ENCODE assay signal across 17 cellular contexts in the genomic region with DNA sequence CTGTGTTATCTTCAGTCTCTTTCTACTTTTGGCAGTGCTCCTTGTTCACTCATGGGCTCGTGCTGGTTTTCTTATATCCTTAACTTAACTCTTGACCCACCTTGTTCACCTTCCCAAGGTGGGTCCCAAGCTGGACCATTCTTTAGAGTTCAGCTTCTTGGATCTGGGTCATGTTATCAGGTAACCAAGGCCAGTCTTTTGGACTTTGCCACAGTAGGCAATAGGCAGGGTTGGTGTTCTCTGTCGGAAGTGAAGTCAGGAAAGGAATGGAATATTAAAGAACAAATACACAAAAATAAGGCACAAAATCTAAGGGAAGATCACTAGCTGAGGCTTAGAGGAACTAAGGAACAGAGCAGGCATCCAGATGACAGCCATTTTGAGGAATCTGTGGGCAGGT.
A peak's percentile ranks its signal among the peaks of the same experiment; 100 is the strongest.
DNase-seq lines count a peak whose midpoint lies in the region; ATAC-seq and TF ChIP-seq lines count a peak whose summit lies in the region.
"Had no signal": no experiment of that assay in that cellular context is flagged by ENCODE, and none has a peak within 500 bp of the region (broad histone marks: within the 10 kb centered on the region; RNA-seq: fewer than 3 reads in every experiment).

No MANE protein-coding gene starts in this region.

- H3K4ac ChIP-seq in IMR-90 (ENCODE audit: low read depth, low read length) (peak overlapping the region; percentile 72), mesendoderm (ENCODE audit: low read depth, low read length) (no peak overlapping the region)

- H2AK9ac ChIP-seq in IMR-90 (replicated peaks; ENCODE audit: low read depth, low read length, poor library complexity): no peak overlapping the region

- peaks cover 44% of the 10 kb centered on the region for H3K4me1 Mint-ChIP-seq in chondrocyte (ENCODE audit: low read depth)
- no peaks in the 10 kb centered on the region for H3K4me1 Mint-ChIP-seq in activated CD8-positive, alpha-beta T cell treated with anti-CD3 and anti-CD28 coated beads, Interleukin-2, amount 10 ng/mL, durations not matched to agents 7 days and 5 days (ENCODE audit: low read depth)
- H3K4me1 Mint-ChIP-seq: B cell; CD4-positive, CD25-positive, alpha-beta regulatory T cell; CD8-positive, alpha-beta memory T cell; GM23338 had no signal

- H3K9me1 ChIP-seq in IMR-90 (ENCODE audit: insufficient read depth, low read length): peaks cover 6% of the 10 kb centered on the region

- H4K5ac ChIP-seq in IMR-90 (ENCODE audit: low read depth, low read length): peak overlapping the region; percentile 67
- no peak overlapping the region for H4K5ac ChIP-seq in mesendoderm (ENCODE audit: low read length)

- H2BK15ac ChIP-seq in IMR-90 (ENCODE audit: low read depth, low read length) (peak overlapping the region; percentile 54; the same call in 1 of the 3 replicates), mesendoderm (replicated peaks; ENCODE audit: low read depth) (peak overlapping the region; percentile 45)

- in situ Hi-C loops in IMR-90 (cut with MboI; ENCODE audit: low sequenced_read_pairs): no loop called here

- H2BK5ac ChIP-seq in IMR-90 (ENCODE audit: low read depth, low read length, poor library complexity, severe bottlenecking) (no peak overlapping the region), mesendoderm (ENCODE audit: low read length) (no peak overlapping the region)

- POLR2A ChIA-PET in IMR-90 (lab: Charles Lee; ENCODE audit: unreplicated experiment): no interaction called here
- POLR2A ChIA-PET in activated CD8-positive, alpha-beta T cell treated with anti-CD3 and anti-CD28 coated beads, Interleukin-2, amount 10 ng/mL, durations not matched to agents 7 days and 5 days (lab: Charles Lee): no interaction called here

- H4K91ac ChIP-seq in IMR-90 (ENCODE audit: insufficient read depth, low read depth, low read length): 0 out of 2 replicates have a peak overlapping the region, but pooled peaks have one; percentile 25

- CTCF ChIA-PET in IMR-90 (lab: Yijun Ruan, JAX): no interaction called here
- CTCF ChIA-PET in activated CD8-positive, alpha-beta T cell treated with anti-CD3 and anti-CD28 coated beads, Interleukin-2, amount 10 ng/mL, durations not matched to agents 7 days and 5 days (lab: Charles Lee): no interaction called here

- H3K27me3 Mint-ChIP-seq in chondrocyte (ENCODE audit: low read depth): no peaks in the 10 kb centered on the region
- no peaks in the 10 kb centered on the region for H3K27me3 Mint-ChIP-seq in activated CD8-positive, alpha-beta T cell treated with anti-CD3 and anti-CD28 coated beads, Interleukin-2, amount 10 ng/mL, durations not matched to agents 7 days and 5 days (ENCODE audit: low read depth)
- H3K27me3 Mint-ChIP-seq: B cell; CD4-positive, CD25-positive, alpha-beta regulatory T cell; CD8-positive, alpha-beta memory T cell had no signal

- no peak overlapping the region for H3K4me3 Mint-ChIP-seq in chondrocyte (ENCODE audit: unreplicated experiment)
- H3K4me3 Mint-ChIP-seq in activated CD8-positive, alpha-beta T cell treated with anti-CD3 and anti-CD28 coated beads, Interleukin-2, amount 10 ng/mL, durations not matched to agents 7 days and 5 days: no peak overlapping the region
- H3K4me3 Mint-ChIP-seq: B cell; CD4-positive, CD25-positive, alpha-beta regulatory T cell; CD8-positive, alpha-beta memory T cell; GM23338 had no signal

- H3K36me3 ChIP-seq in IMR-90 (ENCODE audit: control insufficient read depth, insufficient read depth, low read length): no peaks in the 10 kb centered on the region
- no peaks in the 10 kb centered on the region for H3K36me3 ChIP-seq in mesendoderm (ENCODE audit: control insufficient read depth, insufficient read depth, low read length)
- no peaks in the 10 kb centered on the region for H3K36me3 ChIP-seq in tibial artery
- H3K36me3 ChIP-seq: BLaER1 treated with 17β-estradiol and CSF1 and Interleukin-3, amounts not matched to agents 10 nM and 100 nM had no signal

- H3K9ac ChIP-seq in IMR-90 (ENCODE audit: low read depth, low read length): no peak overlapping the region
- H3K9ac ChIP-seq in mesendoderm (ENCODE audit: low read length): no peak overlapping the region
- H3K9ac ChIP-seq: BLaER1 treated with 17β-estradiol and CSF1 and Interleukin-3, amounts not matched to agents 10 nM and 100 nM had no signal

- TF ChIP-seq CTCF in IMR-90 (conservative IDR thresholded peaks at IDR 0.05; ENCODE audit: low read depth, low read length) (no peak), chondrocyte (IDR thresholded peaks at IDR 0.05) (no peak), tibial artery (IDR thresholded peaks at IDR 0.05) (no peak)

- no peak overlapping the region for H3K23ac ChIP-seq in IMR-90 (ENCODE audit: low read depth, low read length)
- no peak overlapping the region for H3K23ac ChIP-seq in mesendoderm (ENCODE audit: low read length)

- H3K27ac Mint-ChIP-seq in chondrocyte (ENCODE audit: unreplicated experiment): peak overlapping the region; percentile 52
- H3K27ac Mint-ChIP-seq in activated CD8-positive, alpha-beta T cell treated with anti-CD3 and anti-CD28 coated beads, Interleukin-2, amount 10 ng/mL, durations not matched to agents 7 days and 5 days: no peak overlapping the region
- H3K27ac Mint-ChIP-seq: B cell; CD4-positive, CD25-positive, alpha-beta regulatory T cell; CD8-positive, alpha-beta memory T cell; GM23338 had no signal

- intact Hi-C loops in IMR-90 (cut with micrococcal nuclease) (loop anchor here (2.0 kb wide), 1 partner anchor 13 kb away; no protein-coding TSS in a partner anchor), tibial artery (cut with DNase I; ENCODE audit: low total_unique reads) (no loop called here)

- TF ChIP-seq POLR2A in IMR-90 (IDR thresholded peaks at IDR 0.05; ENCODE audit: low read depth, low read length): no peak

- no peaks in the 10 kb centered on the region for H3K9me3 ChIP-seq in IMR-90 (ENCODE audit: control insufficient read depth, insufficient read depth, low read length)
- H3K9me3 ChIP-seq in tibial artery: no peaks in the 10 kb centered on the region
- H3K9me3 ChIP-seq: BLaER1 treated with 17β-estradiol and CSF1 and Interleukin-3, amounts not matched to agents 10 nM and 100 nM had no signal

- H3K27me3 ChIP-seq in IMR-90 (ENCODE audit: control insufficient read depth, insufficient read depth, low read length) (no peaks in the 10 kb centered on the region), mesendoderm (ENCODE audit: insufficient read depth, low read length, poor library complexity) (no peaks in the 10 kb centered on the region), tibial artery (no peaks in the 10 kb centered on the region)
- H3K27me3 ChIP-seq: BLaER1 treated with 17β-estradiol and CSF1 and Interleukin-3, amounts not matched to agents 10 nM and 100 nM had no signal

- H3K4me1 ChIP-seq in IMR-90 (ENCODE audit: control insufficient read depth, insufficient read depth, low read length) (peaks cover 6% of the 10 kb centered on the region), mesendoderm (ENCODE audit: control insufficient read depth, low read depth, low read length) (peaks cover 4% of the 10 kb centered on the region), tibial artery (peaks cover 0 to 22% (median 4%) of the 10 kb centered on the region in 4 donors)
- H3K4me1 ChIP-seq: BLaER1 treated with 17β-estradiol and CSF1 and Interleukin-3, amounts not matched to agents 10 nM and 100 nM had no signal

- H3K79me2 ChIP-seq in mesendoderm (ENCODE audit: control insufficient read depth, insufficient read depth, low read length): no peaks in the 10 kb centered on the region

- H2BK20ac ChIP-seq in IMR-90 (ENCODE audit: low read depth, low read length): peak overlapping the region; percentile 62

- H3K9me3 Mint-ChIP-seq in chondrocyte (ENCODE audit: low read depth): no peaks in the 10 kb centered on the region
- H3K9me3 Mint-ChIP-seq in activated CD8-positive, alpha-beta T cell treated with anti-CD3 and anti-CD28 coated beads, Interleukin-2, amount 10 ng/mL, durations not matched to agents 7 days and 5 days (ENCODE audit: insufficient read depth): no peaks in the 10 kb centered on the region
- H3K9me3 Mint-ChIP-seq: GM23338 had no signal

- dilution Hi-C loops in IMR-90 (cut with HindIII; ENCODE audit: low sequenced_read_pairs, unreplicated experiment): no loop called here

- H4K8ac ChIP-seq in IMR-90 (ENCODE audit: low read depth in 2 of 2, low read length in 2 of 2) (peak overlapping the region in 1 of 2 experiments; percentile 10; a peak in 1 of 4 replicates), mesendoderm (ENCODE audit: low read depth, low read length) (no peak overlapping the region)

- DNase-seq in IMR-90: no peak
- no peak for DNase-seq in chondrocyte (ENCODE audit: low spot score)
- no peak for DNase-seq in mesendoderm
- no peak for DNase-seq in tibial artery
- DNase-seq in activated CD8-positive, alpha-beta T cell treated with anti-CD3 and anti-CD28 coated beads, Interleukin-2, amount 10 ng/mL, durations not matched to agents 7 days and 5 days: no peak
- DNase-seq: CD4-positive, CD25-positive, alpha-beta regulatory T cell; CD8-positive, alpha-beta memory T cell; COR-L47; DMS 273 treated with DMSO at 0.1 percent for 48 hours; DMS53; DND-41; HCEC 1CT had no signal

- H3K4me2 ChIP-seq in IMR-90 (ENCODE audit: low read depth, low read length) (no peak overlapping the region), mesendoderm (ENCODE audit: low read length) (no peak overlapping the region)
- H3K4me2 ChIP-seq: BLaER1 treated with 17β-estradiol and CSF1 and Interleukin-3, amounts not matched to agents 10 nM and 100 nM; GM23338 had no signal

- no peak overlapping the region; the same call in 1 of the 2 replicates for H3K14ac ChIP-seq in IMR-90 (replicated peaks; ENCODE audit: low read depth, low read length)

- H2BK120ac ChIP-seq in IMR-90 (ENCODE audit: low read depth, low read length) (peak overlapping the region; percentile 50), mesendoderm (ENCODE audit: low read depth, low read length) (no peak overlapping the region)

- no peak overlapping the region for H2AFZ ChIP-seq in IMR-90 (replicated peaks; ENCODE audit: low read length, poor library complexity)
- H2AFZ ChIP-seq: GM23338 had no signal

- H3K4me3 ChIP-seq in IMR-90 (ENCODE audit: insufficient read depth, low read depth, low read length) (no peak overlapping the region), mesendoderm (ENCODE audit: low read length) (no peak overlapping the region), tibial artery (no peak overlapping the region)
- H3K4me3 ChIP-seq: BLaER1 treated with 17β-estradiol and CSF1 and Interleukin-3, amounts not matched to agents 10 nM and 100 nM; GM23338 had no signal

- H4K20me1 ChIP-seq in IMR-90 (ENCODE audit: insufficient read depth, low read length): no peaks in the 10 kb centered on the region
- H4K20me1 ChIP-seq: BLaER1 treated with 17β-estradiol and CSF1 and Interleukin-3, amounts not matched to agents 10 nM and 100 nM had no signal

- no CpG with 5 or more reads among the region's 2 CpGs for WGBS in IMR-90 (ENCODE audit: extremely low coverage in 2 of 2, insufficient read length in 1 of 2), 2 experiments
- WGBS in mesendoderm (ENCODE audit: extremely low coverage, insufficient coverage, low lambda C conversion rate): no CpG with 5 or more reads among the region's 2 CpGs

- ATAC-seq in IMR-90 (ENCODE audit: low read depth) (no peak), GM18517 (IDR thresholded peaks at IDR 0.05; ENCODE audit: unreplicated experiment) (no peak), GM18867 (IDR thresholded peaks at IDR 0.05; ENCODE audit: unreplicated experiment) (no peak)
- no peak for ATAC-seq in activated CD8-positive, alpha-beta T cell treated with anti-CD3 and anti-CD28 coated beads, Interleukin-2, amount 10 ng/mL, durations not matched to agents 7 days and 5 days
- ATAC-seq: GM23338 had no signal

- H3K79me1 ChIP-seq in IMR-90 (ENCODE audit: low read depth in 1 of 2, low read length in 2 of 2): peaks cover 2 to 11% of the 10 kb centered on the region in 2 experiments; a peak in 3 of 4 replicates
- no peaks in the 10 kb centered on the region for H3K79me1 ChIP-seq in mesendoderm (ENCODE audit: low read length)

- TF ChIP-seq RAD21 in IMR-90 (IDR thresholded peaks at IDR 0.05; ENCODE audit: low read length): no peak

- peak overlapping the region; percentile 80 for H3K18ac ChIP-seq in IMR-90 (ENCODE audit: low read depth, low read length)
- peak overlapping the region; percentile 51 for H3K18ac ChIP-seq in mesendoderm (ENCODE audit: low read length)

- H3K56ac ChIP-seq in IMR-90 (ENCODE audit: extremely low read depth, insufficient read depth, low read length) (no peak overlapping the region), mesendoderm (ENCODE audit: low read length) (no peak overlapping the region)

- peak overlapping the region; percentile 57; the same call in 1 of the 2 replicates for H2AK5ac ChIP-seq in IMR-90 (ENCODE audit: low read depth, low read length)
- H2AK5ac ChIP-seq in mesendoderm (ENCODE audit: low read length): no peak overlapping the region

- no peaks in the 10 kb centered on the region for H3K36me3 Mint-ChIP-seq in chondrocyte (ENCODE audit: low read depth)
- no peaks in the 10 kb centered on the region for H3K36me3 Mint-ChIP-seq in activated CD8-positive, alpha-beta T cell treated with anti-CD3 and anti-CD28 coated beads, Interleukin-2, amount 10 ng/mL, durations not matched to agents 7 days and 5 days (ENCODE audit: low read depth)
- H3K36me3 Mint-ChIP-seq: CD4-positive, CD25-positive, alpha-beta regulatory T cell; CD8-positive, alpha-beta memory T cell had no signal

- no TSS peak for BruUV-seq in IMR-90 (replicated peaks; lab: Mats Ljungman, UMichigan)

- H3K27ac ChIP-seq in IMR-90 (ENCODE audit: insufficient read depth, low read length) (peak overlapping the region; percentile 20; the same call in 1 of the 2 replicates), mesendoderm (ENCODE audit: low read depth, low read length) (no peak overlapping the region), tibial artery (peak overlapping the region; percentile 27 to 36)
- H3K27ac ChIP-seq: BLaER1 treated with 17β-estradiol and CSF1 and Interleukin-3, amounts not matched to agents 10 nM and 100 nM had no signal
